ENCODE assay signal across 8 cellular contexts in the genomic region with DNA sequence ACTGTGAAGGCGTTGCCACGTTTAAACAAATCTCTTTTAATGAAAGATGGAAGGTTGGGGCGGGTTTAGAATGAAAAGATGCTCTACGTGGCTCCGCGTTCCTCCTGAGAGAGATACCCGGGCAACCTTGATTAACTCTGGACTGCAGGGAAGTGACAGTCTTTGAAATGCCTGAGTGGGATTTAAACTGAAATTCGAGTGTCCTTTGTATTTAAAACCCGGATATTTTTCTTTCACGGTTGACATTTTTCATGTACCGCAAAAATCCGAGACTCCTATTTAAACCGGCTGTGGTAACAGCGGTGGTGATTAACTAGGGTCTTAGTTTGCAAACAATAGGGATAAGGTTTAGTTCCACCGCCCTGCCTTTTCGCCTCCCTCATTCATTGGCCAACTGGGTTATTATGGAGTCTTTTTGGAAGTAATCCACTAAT. TPM values are rescaled to one million over a fixed set of nuclear protein-coding genes. Genes with fewer than 3 reads are reported as not detected.
DNase-seq lines count a peak whose midpoint lies in the region; ATAC-seq and TF ChIP-seq lines count a peak whose summit lies in the region.

No MANE protein-coding gene starts in this region.

- TF ChIP-seq CTCF in OCI-LY3 (IDR thresholded peaks at IDR 0.05; ENCODE audit: low read depth, low read length) = no peak
- no peak for TF ChIP-seq CTCF in colonic mucosa (IDR thresholded peaks at IDR 0.05)
- no peak for TF ChIP-seq CTCF in upper lobe of left lung (IDR thresholded peaks at IDR 0.05)

- H3K4me1 ChIP-seq in OCI-LY3 (ENCODE audit: low read length) (peaks cover 22% of the 10 kb centered on the region), colonic mucosa (no peaks in the 10 kb centered on the region), upper lobe of left lung (peaks cover 9 to 19% (median 17%) of the 10 kb centered on the region in 4 donors)

- TF ChIP-seq EP300 in upper lobe of left lung (IDR thresholded peaks at IDR 0.05) = no peak

- H3K36me3 Mint-ChIP-seq in activated T-cell treated with anti-CD3 and anti-CD28 coated beads, Interleukin-2, amount 50 U/mL, for 24 hours (ENCODE audit: low read depth) = peaks cover 46% of the 10 kb centered on the region

- H3K27me3 ChIP-seq in OCI-LY3 (ENCODE audit: low read depth, low read length) = no peaks in the 10 kb centered on the region
- H3K27me3 ChIP-seq in colonic mucosa = no peaks in the 10 kb centered on the region
- no peaks in the 10 kb centered on the region for H3K27me3 ChIP-seq in upper lobe of left lung

- H3K36me3 ChIP-seq in OCI-LY3 (replicated peaks; ENCODE audit: low read depth, low read length) (peaks cover 13% of the 10 kb centered on the region), colonic mucosa (no peaks in the 10 kb centered on the region), upper lobe of left lung (no peaks in the 10 kb centered on the region)

- no peak for DNase-seq in activated T-cell treated with anti-CD3 and anti-CD28 coated beads, Interleukin-2, amount 50 U/mL, for 24 hours
- DNase-seq in activated T-cell treated with anti-CD3 and anti-CD28 coated beads, Interleukin-2, amount 50 U/mL, for 1 hour = no peak
- DNase-seq in colonic mucosa = no peak
- DNase-seq in lung microvascular endothelial cell (ENCODE audit: low read depth in 2 of 2) = peak; percentile 31 to 41
- DNase-seq in upper lobe of left lung = no peak
- no peak for DNase-seq in activated CD4-positive, CD25-positive, alpha-beta regulatory T cell (lab: John Stamatoyannopoulos, UW)

- H4K20me1 ChIP-seq in OCI-LY3 (ENCODE audit: insufficient read depth, low read length) = peaks cover 43% of the 10 kb centered on the region

- H3K27ac ChIP-seq in OCI-LY3 (ENCODE audit: low read length) (peak overlapping the region; percentile 67), colonic mucosa (peak overlapping the region; percentile 74), upper lobe of left lung (peak overlapping the region; percentile 76 to 87 (median 84))

- H3K79me2 ChIP-seq in OCI-LY3 (ENCODE audit: low read length) = peaks cover 57% of the 10 kb centered on the region

- ATAC-seq in HG03159 (IDR thresholded peaks at IDR 0.05; ENCODE audit: unreplicated experiment) (peak; percentile 15), upper lobe of left lung (ENCODE audit: low FRiP score in 2 of 2) (peak in 1 of 2 donors; percentile 44)

- H2AFZ ChIP-seq in OCI-LY3 (ENCODE audit: low read depth, low read length) = peak overlapping the region; percentile 78; the same call in 1 of the 2 replicates

- H3K27ac Mint-ChIP-seq in activated T-cell treated with anti-CD3 and anti-CD28 coated beads, Interleukin-2, amount 50 U/mL, for 24 hours = peak overlapping the region; percentile 100

- intact Hi-C loops in colonic mucosa (cut with DNase I) = no loop called here

- peak overlapping the region; percentile 100 for H3K4me3 Mint-ChIP-seq in activated T-cell treated with anti-CD3 and anti-CD28 coated beads, Interleukin-2, amount 50 U/mL, for 24 hours

- H3K9me3 Mint-ChIP-seq in activated T-cell treated with anti-CD3 and anti-CD28 coated beads, Interleukin-2, amount 50 U/mL, for 24 hours = no peaks in the 10 kb centered on the region

- peak overlapping the region; percentile 95 for H3K4me2 ChIP-seq in OCI-LY3 (ENCODE audit: low read length)

- peak overlapping the region; percentile 91 for H3K4me3 ChIP-seq in OCI-LY3 (ENCODE audit: low read length)
- H3K4me3 ChIP-seq in colonic mucosa = peak overlapping the region; percentile 92
- peak overlapping the region; percentile 70 to 96 (median 82) for H3K4me3 ChIP-seq in upper lobe of left lung

- peak overlapping the region; percentile 88 for H3K9ac ChIP-seq in OCI-LY3 (ENCODE audit: low read length)
- H3K9ac ChIP-seq in colonic mucosa (ENCODE audit: low read depth in 2 of 2, low read length in 2 of 2) = peak overlapping the region; percentile 84 to 90

- no peak for TF ChIP-seq POLR2A in upper lobe of left lung (IDR thresholded peaks at IDR 0.05)

- H3K9me3 ChIP-seq in OCI-LY3 (ENCODE audit: insufficient read depth, low read length) (no peaks in the 10 kb centered on the region), colonic mucosa (no peaks in the 10 kb centered on the region), upper lobe of left lung (no peaks in the 10 kb centered on the region)

- WGBS in upper lobe of left lung, 2 donors = 0 to 1% methylated on average over 16 of the region's 16 CpGs

- H3K4me1 Mint-ChIP-seq in activated T-cell treated with anti-CD3 and anti-CD28 coated beads, Interleukin-2, amount 50 U/mL, for 24 hours (ENCODE audit: low read depth) = peaks cover 38% of the 10 kb centered on the region

- no peaks in the 10 kb centered on the region for H3K27me3 Mint-ChIP-seq in activated T-cell treated with anti-CD3 and anti-CD28 coated beads, Interleukin-2, amount 50 U/mL, for 24 hours

RNA-seq across cellular contexts. Expression of a gene that starts 0.7 kb away (rescaled TPM):
- total RNA-seq in colonic mucosa = 10 to 100 TPM; 20.8 to 25.4 TPM
- total RNA-seq in lung microvascular endothelial cell = 6.8 and 9.3 TPM in 2 replicates
- 10 to 100 TPM in 5 of 6 donors, 1 to 10 TPM in 1; 8.1 to 15.4 (median 12.6) TPM for total RNA-seq in upper lobe of left lung

Comparison
In these comparisons a context has a peak if more than half of its experiments do, and no peak if none do; other contexts are left out.
1. DNase-seq: peak in lung microvascular endothelial cell (2 of 2); none in activated T-cell treated with anti-CD3 and anti-CD28 coated beads, Interleukin-2, amount 50 U/mL, for 24 hours (single experiment), activated T-cell treated with anti-CD3 and anti-CD28 coated beads, Interleukin-2, amount 50 U/mL, for 1 hour (single experiment), colonic mucosa (single experiment), upper lobe of left lung (0 of 2) and activated CD4-positive, CD25-positive, alpha-beta regulatory T cell (0 of 4).
2. Peak in every context shown above with its lines, with median percentiles within 50 percentile points of each other: H3K27ac ChIP-seq and H3K4me3 ChIP-seq.